Comparison of ENCODE assay signal across 15 cellular contexts in genomic region chr7:157080111-157080730, GRCh38. TPM values are rescaled to one million over a fixed set of nuclear protein-coding genes. Genes with fewer than 3 reads are reported as not detected.
DNase-seq lines count a peak whose midpoint lies in the region; ATAC-seq and TF ChIP-seq lines count a peak whose summit lies in the region.
"Had no signal": no experiment of that assay in that cellular context is flagged by ENCODE, and none has a peak within 500 bp of the region (broad histone marks: within the 10 kb centered on the region; RNA-seq: fewer than 3 reads in every experiment).

No MANE protein-coding gene starts in this region.

- in situ Hi-C loops in IMR-90 (cut with MboI; ENCODE audit: low sequenced_read_pairs), result no loop called here

- no peak overlapping the region for H4K8ac ChIP-seq in IMR-90 (ENCODE audit: low read depth in 2 of 2, low read length in 2 of 2)

- POLR2A ChIA-PET in IMR-90 (lab: Charles Lee; ENCODE audit: unreplicated experiment), result no interaction called here
- POLR2A ChIA-PET in CD8-positive, alpha-beta memory T cell (lab: Charles Lee), result no interaction called here

- CTCF ChIA-PET in IMR-90 (lab: Yijun Ruan, JAX), result no interaction called here
- CTCF ChIA-PET in CD8-positive, alpha-beta memory T cell (lab: Charles Lee), result no interaction called here

- H3K4me1 ChIP-seq in IMR-90 (ENCODE audit: control insufficient read depth, insufficient read depth, low read length), result no peaks in the 10 kb centered on the region
- peaks cover 0 to 8% (median 0%) of the 10 kb centered on the region in 4 donors for H3K4me1 ChIP-seq in sigmoid colon
- H3K4me1 ChIP-seq in CD8-positive, alpha-beta memory T cell (ENCODE audit: insufficient read depth, low read length), result no peaks in the 10 kb centered on the region
- H3K4me1 ChIP-seq: HAP-1 had no signal

- H3K9me3 ChIP-seq in IMR-90 (ENCODE audit: control insufficient read depth, insufficient read depth, low read length) (peaks cover 3% of the 10 kb centered on the region; the same call in 1 of the 2 replicates), sigmoid colon (peaks cover 6 to 19% (median 8%) of the 10 kb centered on the region in 4 donors)
- no peaks in the 10 kb centered on the region for H3K9me3 ChIP-seq in CD8-positive, alpha-beta memory T cell (ENCODE audit: low read length)
- H3K9me3 ChIP-seq: HAP-1 had no signal

- peaks cover 7 to 33% (median 23%) of the 10 kb centered on the region in 5 donors for H3K9me3 Mint-ChIP-seq in CD8-positive, alpha-beta memory T cell
- H3K9me3 Mint-ChIP-seq in immature natural killer cell, result peaks cover 9 to 16% (median 14%) of the 10 kb centered on the region in 6 donors

- TF ChIP-seq EP300 in sigmoid colon (IDR thresholded peaks at IDR 0.05), result no peak

- H3K14ac ChIP-seq in IMR-90 (replicated peaks; ENCODE audit: low read depth, low read length), result no peak overlapping the region

- H3K4me3 Mint-ChIP-seq in CD8-positive, alpha-beta memory T cell, result no peak overlapping the region
- no peak overlapping the region for H3K4me3 Mint-ChIP-seq in immature natural killer cell
- H3K4me3 Mint-ChIP-seq: B cell; CD4-positive, CD25-positive, alpha-beta regulatory T cell had no signal

- no peak for TF ChIP-seq POLR2A in IMR-90 (IDR thresholded peaks at IDR 0.05; ENCODE audit: low read depth, low read length)
- no peak for TF ChIP-seq POLR2A in sigmoid colon (IDR thresholded peaks at IDR 0.05)

- peak; percentile 11 for TF ChIP-seq CTCF in GM12864 (IDR thresholded peaks at IDR 0.05; ENCODE audit: low read depth, low read length, missing control alignments)
- TF ChIP-seq CTCF in IMR-90 (conservative IDR thresholded peaks at IDR 0.05; ENCODE audit: low read depth, low read length), result no peak
- TF ChIP-seq CTCF in fibroblast of mammary gland (conservative IDR thresholded peaks at IDR 0.05; ENCODE audit: control insufficient read depth, insufficient read depth, low read depth, low read length), result no peak
- TF ChIP-seq CTCF in sigmoid colon (IDR thresholded peaks at IDR 0.05), result no peak

- no peak for ATAC-seq in IMR-90 (ENCODE audit: low read depth)

- no TSS peak for BruUV-seq in IMR-90 (replicated peaks; lab: Mats Ljungman, UMichigan)

- DNase-seq in GM12864 (ENCODE audit: low read depth) (no peak), IMR-90 (peak; percentile 18), fibroblast of mammary gland (ENCODE audit: low read depth) (peak; percentile 17), sigmoid colon (peak; percentile 39), immature natural killer cell (no peak), activated gamma-delta T cell treated with Interleukin-2 at 50 U/mL for 16 hours (no peak)
- no peak for DNase-seq in CD8-positive, alpha-beta memory T cell
- DNase-seq: CD4-positive, CD25-positive, alpha-beta regulatory T cell; DMS53; NCI-H1105 treated with DMSO at 0.1 percent for 48 hours; NCI-H187 treated with DMSO at 0.1 percent for 48 hours; NCI-H748 treated with DMSO at 0.1 percent for 48 hours; Right ventricle myocardium superior had no signal

- no peak for TF ChIP-seq RAD21 in IMR-90 (IDR thresholded peaks at IDR 0.05; ENCODE audit: low read length)

- H4K5ac ChIP-seq in IMR-90 (ENCODE audit: low read depth, low read length), result no peak overlapping the region

- H3K27ac Mint-ChIP-seq in CD8-positive, alpha-beta memory T cell, result no peak overlapping the region
- H3K27ac Mint-ChIP-seq in immature natural killer cell, result no peak overlapping the region
- H3K27ac Mint-ChIP-seq: B cell; CD4-positive, CD25-positive, alpha-beta regulatory T cell had no signal

- no peak overlapping the region for H3K23ac ChIP-seq in IMR-90 (ENCODE audit: low read depth, low read length)

- H3K56ac ChIP-seq in IMR-90 (ENCODE audit: extremely low read depth, insufficient read depth, low read length), result no peak overlapping the region

- dilution Hi-C loops in IMR-90 (cut with HindIII; ENCODE audit: low sequenced_read_pairs, unreplicated experiment), result no loop called here

- no peak overlapping the region for H4K91ac ChIP-seq in IMR-90 (ENCODE audit: insufficient read depth, low read depth, low read length)

- H3K18ac ChIP-seq in IMR-90 (ENCODE audit: low read depth, low read length), result no peak overlapping the region

- no peak overlapping the region for H3K4me2 ChIP-seq in IMR-90 (ENCODE audit: low read depth, low read length)

- H3K4me3 ChIP-seq in GM12864 (ENCODE audit: low read depth, low read length) (no peak overlapping the region), IMR-90 (ENCODE audit: insufficient read depth, low read depth, low read length) (no peak overlapping the region), fibroblast of mammary gland (ENCODE audit: control insufficient read depth, low read depth, low read length) (no peak overlapping the region), sigmoid colon (no peak overlapping the region)
- H3K4me3 ChIP-seq in CD8-positive, alpha-beta memory T cell (ENCODE audit: low read length), result no peak overlapping the region
- H3K4me3 ChIP-seq: HAP-1 had no signal

- H3K9ac ChIP-seq in IMR-90 (ENCODE audit: low read depth, low read length), result no peak overlapping the region

- H2BK5ac ChIP-seq in IMR-90 (ENCODE audit: low read depth, low read length, poor library complexity, severe bottlenecking), result no peak overlapping the region

- no peak overlapping the region for H2AK5ac ChIP-seq in IMR-90 (ENCODE audit: low read depth, low read length)

- intact Hi-C loops in IMR-90 (cut with micrococcal nuclease) (no loop called here), sigmoid colon (cut with DNase I) (no loop called here)

- H2BK20ac ChIP-seq in IMR-90 (ENCODE audit: low read depth, low read length), result no peak overlapping the region

- H3K4me1 Mint-ChIP-seq in CD8-positive, alpha-beta memory T cell, result no peaks in the 10 kb centered on the region
- no peaks in the 10 kb centered on the region for H3K4me1 Mint-ChIP-seq in immature natural killer cell
- H3K4me1 Mint-ChIP-seq: B cell; CD4-positive, CD25-positive, alpha-beta regulatory T cell had no signal

- H2AFZ ChIP-seq in IMR-90 (replicated peaks; ENCODE audit: low read length, poor library complexity), result no peak overlapping the region

- 82% methylated on average over 6 of the region's 10 CpGs; no CpG with 5 or more reads in 1 of the 2 experiments for WGBS in IMR-90 (ENCODE audit: extremely low coverage in 2 of 2, insufficient read length in 1 of 2), 2 experiments
- 92 to 93% methylated on average over 10 of the region's 10 CpGs for WGBS in sigmoid colon, 2 donors

- H3K36me3 ChIP-seq in IMR-90 (ENCODE audit: control insufficient read depth, insufficient read depth, low read length), result no peaks in the 10 kb centered on the region
- H3K36me3 ChIP-seq in sigmoid colon, result no peaks in the 10 kb centered on the region
- H3K36me3 ChIP-seq in CD8-positive, alpha-beta memory T cell (ENCODE audit: insufficient read depth, low read length), result no peaks in the 10 kb centered on the region
- H3K36me3 ChIP-seq: HAP-1 had no signal

- peaks cover 23 to 54% of the 10 kb centered on the region in 2 donors for H3K27me3 Mint-ChIP-seq in CD8-positive, alpha-beta memory T cell
- H3K27me3 Mint-ChIP-seq in immature natural killer cell (ENCODE audit: low read depth in 3 of 3), result peaks cover 14 to 17% (median 14%) of the 10 kb centered on the region in 3 donors

- no peaks in the 10 kb centered on the region for H3K79me1 ChIP-seq in IMR-90 (ENCODE audit: low read depth in 1 of 2, low read length in 2 of 2)

- no peak overlapping the region for H2BK15ac ChIP-seq in IMR-90 (ENCODE audit: low read depth, low read length)

- H2BK120ac ChIP-seq in IMR-90 (ENCODE audit: low read depth, low read length), result no peak overlapping the region

- H3K27ac ChIP-seq in IMR-90 (ENCODE audit: insufficient read depth, low read length) (no peak overlapping the region), sigmoid colon (no peak overlapping the region)
- H3K27ac ChIP-seq in CD8-positive, alpha-beta memory T cell (ENCODE audit: low read depth, low read length), result no peak overlapping the region

- peaks cover 18% of the 10 kb centered on the region for H3K27me3 ChIP-seq in IMR-90 (ENCODE audit: control insufficient read depth, insufficient read depth, low read length)
- H3K27me3 ChIP-seq in sigmoid colon, result peaks cover 4 to 66% (median 22%) of the 10 kb centered on the region in 3 donors
- peaks cover 4% of the 10 kb centered on the region for H3K27me3 ChIP-seq in CD8-positive, alpha-beta memory T cell (ENCODE audit: insufficient read depth, low read length, poor library complexity, severe bottlenecking)

- no peaks in the 10 kb centered on the region for H3K9me1 ChIP-seq in IMR-90 (ENCODE audit: insufficient read depth, low read length)

- no peaks in the 10 kb centered on the region for H4K20me1 ChIP-seq in IMR-90 (ENCODE audit: insufficient read depth, low read length)

- H3K36me3 Mint-ChIP-seq in CD8-positive, alpha-beta memory T cell, result peaks cover 0 to 7% (median 0%) of the 10 kb centered on the region in 3 donors
- peaks cover 3 to 8% (median 5%) of the 10 kb centered on the region in 3 donors for H3K36me3 Mint-ChIP-seq in immature natural killer cell
- H3K36me3 Mint-ChIP-seq: CD4-positive, CD25-positive, alpha-beta regulatory T cell had no signal

- H2AK9ac ChIP-seq in IMR-90 (replicated peaks; ENCODE audit: low read depth, low read length, poor library complexity), result no peak overlapping the region

- no peak overlapping the region for H3K4ac ChIP-seq in IMR-90 (ENCODE audit: low read depth, low read length)

TF ChIP-seq in IMR-90, 13 proteins besides CTCF, POLR2A, EP300 and RAD21 (continues in another document):
- TF ChIP-seq FOS (IDR thresholded peaks at IDR 0.05; ENCODE audit: low read depth, low read length) (no peak), CHD1 (IDR thresholded peaks at IDR 0.05; ENCODE audit: low read depth, low read length) (no peak), SMC3 (IDR thresholded peaks at IDR 0.05; ENCODE audit: low read depth, low read length) (no peak), MXI1 (IDR thresholded peaks at IDR 0.05; ENCODE audit: borderline replicate concordance, low read depth, low read length) (no peak), NFE2L2 (IDR thresholded peaks at IDR 0.05; ENCODE audit: low read depth, low read length) (no peak), BHLHE40 (IDR thresholded peaks at IDR 0.05; ENCODE audit: low read depth, low read length) (no peak), MAFK (IDR thresholded peaks at IDR 0.05; ENCODE audit: low read depth, low read length) (no peak)

RNA-seq across cellular contexts. Expression of gene UBE3C, which starts 58.5 kb away (rescaled TPM):
- total RNA-seq in IMR-90 (2012; rRNA removed) (60.6 and 88.6 TPM in 2 replicates), sigmoid colon (10 to 100 TPM; 55.7 to 84.2 (median 70.5) TPM)
- polyA plus RNA-seq in IMR-90 (2012; rRNA removed) (35.8 and 43.0 TPM in 2 replicates), sigmoid colon (10 to 100 TPM; 21.0 to 32.6 (median 31.1) TPM), immature natural killer cell (10 to 100 TPM; 17.3 to 25.6 (median 17.4) TPM)
- polyA plus RNA-seq in IMR-90 (2012; cell fraction: cytosol; rRNA removed), result 19.8 and 19.9 TPM in 2 replicates
- polyA plus RNA-seq in IMR-90 (2012; cell fraction: nucleus; rRNA removed; ENCODE audit: low replicate concordance), result 19.7 and 50.4 TPM in 2 replicates
- total RNA-seq in CD8-positive, alpha-beta memory T cell, result 10 to 100 TPM; 81.1 to 82.7 TPM
- polyA plus RNA-seq in CD8-positive, alpha-beta memory T cell, result 30.7 TPM

Comparison
In these comparisons a context has a peak if more than half of its experiments do, and no peak if none do; other contexts are left out.
1. DNase-seq: peak in IMR-90 (single experiment), fibroblast of mammary gland (single experiment) and sigmoid colon (single experiment); none in GM12864 (single experiment), CD8-positive, alpha-beta memory T cell (0 of 5), immature natural killer cell (0 of 3) and activated gamma-delta T cell treated with Interleukin-2 at 50 U/mL for 16 hours (single experiment).